ENCODE assay signal across 8 cellular contexts in genomic region chr19:42279902-42280760, GRCh38.
DNase-seq lines count a peak whose midpoint lies in the region; ATAC-seq, FAIRE-seq and TF ChIP-seq lines count a peak whose summit lies in the region.

No MANE protein-coding gene starts in this region.

- peak overlapping the region; percentile 91 to 98 (median 92) for H3K4me3 Mint-ChIP-seq in nephron

- H3K79me2 ChIP-seq in KMS-11 (ENCODE audit: insufficient read depth, low read depth), result no peaks in the 10 kb centered on the region

- H3K27ac ChIP-seq in BLaER1, result peak overlapping the region; percentile 80
- peak overlapping the region; percentile 31; the same call in 1 of the 2 replicates for H3K27ac ChIP-seq in KMS-11

- H3K4me1 ChIP-seq in BLaER1 (peaks cover 76% of the 10 kb centered on the region), KMS-11 (ENCODE audit: low read depth, poor library complexity, severe bottlenecking) (peaks cover 57% of the 10 kb centered on the region)

- peak overlapping the region; percentile 63 for H2AFZ ChIP-seq in KMS-11 (ENCODE audit: low read depth)

- H3K9ac ChIP-seq in BLaER1 (peak overlapping the region; percentile 79), KMS-11 (peak overlapping the region; percentile 70)

- ATAC-seq in GM19351 (IDR thresholded peaks at IDR 0.05; ENCODE audit: unreplicated experiment), result peak; percentile 32
- ATAC-seq in stimulated activated naive CD8-positive, alpha-beta T cell treated with anti-CD3 and anti-CD28 coated beads, Interleukin-15, Interleukin-2, amounts not matched to agents 100 U/mL and 50 U/mL, for 24 hours, result peak; percentile 44

- peaks cover 4% of the 10 kb centered on the region for H3K27me3 Mint-ChIP-seq in nephron (ENCODE audit: low read depth)

- H3K4me1 Mint-ChIP-seq in nephron, result peaks cover 40% of the 10 kb centered on the region

- TF ChIP-seq CTCF in KMS-11 (conservative IDR thresholded peaks at IDR 0.05; ENCODE audit: low read depth, low read length) (peak; percentile 87), fibroblast of pulmonary artery (IDR thresholded peaks at IDR 0.05; ENCODE audit: low read length, missing control alignments) (peak; percentile 61), nephron (IDR thresholded peaks at IDR 0.05; ENCODE audit: unreplicated experiment in 3 of 3) (peak; percentile 96 to 98 (median 97))

- DNase-seq in RCC 7860 (ENCODE audit: low spot score) (peak; percentile 78), fibroblast of pulmonary artery (ENCODE audit: low read depth) (peak; percentile 93)
- DNase-seq in activated T-helper 9 cell treated with anti-CD3 and anti-CD28 coated beads, Interleukin-2, amount 50 U/mL, for 16 hours (ENCODE audit: low read depth), result peak; percentile 74
- DNase-seq in stimulated activated naive CD8-positive, alpha-beta T cell treated with anti-CD3 and anti-CD28 coated beads, Interleukin-15, Interleukin-2, amounts not matched to agents 100 U/mL and 50 U/mL, for 24 hours, result peak; percentile 91

- H4K20me1 ChIP-seq in BLaER1 (peaks cover 67% of the 10 kb centered on the region), KMS-11 (ENCODE audit: insufficient read depth) (no peaks in the 10 kb centered on the region)

- H3K4me2 ChIP-seq in BLaER1 (peak overlapping the region; percentile 99), KMS-11 (peak overlapping the region; percentile 76)

- FAIRE-seq in RCC 7860 (lab: Jason Lieb, UNC), result no peak

- H3K27me3 ChIP-seq in BLaER1 (no peaks in the 10 kb centered on the region), KMS-11 (ENCODE audit: insufficient read depth, low read depth) (no peaks in the 10 kb centered on the region)

- H3K4me3 ChIP-seq in BLaER1 (peak overlapping the region; percentile 78), KMS-11 (IDR thresholded peaks at IDR 0.05; ENCODE audit: insufficient read depth, low read depth, low read length) (no peak overlapping the region), fibroblast of pulmonary artery (replicated peaks; ENCODE audit: low read depth, low read length) (peak overlapping the region; percentile 69)

- H3K36me3 ChIP-seq in BLaER1, result peaks cover 18% of the 10 kb centered on the region
- H3K36me3 ChIP-seq in KMS-11 (ENCODE audit: insufficient read depth), result no peaks in the 10 kb centered on the region

- H3K9me3 ChIP-seq in BLaER1, result no peaks in the 10 kb centered on the region

- H3K9me3 Mint-ChIP-seq in nephron, result no peaks in the 10 kb centered on the region

- peaks cover 6% of the 10 kb centered on the region for H3K36me3 Mint-ChIP-seq in nephron (ENCODE audit: low read depth)

- peak overlapping the region; percentile 96 to 99 (median 97) for H3K27ac Mint-ChIP-seq in nephron
